14 cellular contexts compared by ENCODE assay signal in genomic region chr2:38109732-38110181, GRCh38. TPM values are rescaled to one million over a fixed set of nuclear protein-coding genes. Genes with fewer than 3 reads are reported as not detected.
DNase-seq lines count a peak whose midpoint lies in the region; ATAC-seq and TF ChIP-seq lines count a peak whose summit lies in the region.
"Had no signal": no experiment of that assay in that cellular context is flagged by ENCODE, and none has a peak within 500 bp of the region (broad histone marks: within the 10 kb centered on the region; RNA-seq: fewer than 3 reads in every experiment).

No MANE protein-coding gene starts in this region.

- H3K9me3 Mint-ChIP-seq in endodermal cell = peaks cover 25% of the 10 kb centered on the region

- H3K4me1 ChIP-seq in Panc1 (ENCODE audit: control insufficient read depth, insufficient read depth, low read length) (peaks cover 44% of the 10 kb centered on the region), endodermal cell (ENCODE audit: control insufficient read depth, insufficient read depth, low read length) (peaks cover 8% of the 10 kb centered on the region), neuronal stem cell (ENCODE audit: control insufficient read depth in 2 of 2, insufficient read depth in 1 of 2, low read depth in 1 of 2, low read length in 2 of 2) (peaks cover 5 to 9% of the 10 kb centered on the region in 2 donors)

- H3K23ac ChIP-seq in neuronal stem cell (ENCODE audit: low read depth, low read length, poor library complexity) = no peak overlapping the region

- no peak overlapping the region for H4K8ac ChIP-seq in neuronal stem cell (ENCODE audit: low read depth, low read length)

- H3K4me1 Mint-ChIP-seq in endodermal cell = peaks cover 52% of the 10 kb centered on the region
- H3K4me1 Mint-ChIP-seq: CD4-positive, alpha-beta memory T cell; naive B cell had no signal

- no peak overlapping the region for H2BK12ac ChIP-seq in neuronal stem cell (ENCODE audit: low read length)

- H3K36me3 Mint-ChIP-seq in endodermal cell (ENCODE audit: low read depth) = peaks cover 5% of the 10 kb centered on the region
- H3K36me3 Mint-ChIP-seq: CD4-positive, alpha-beta memory T cell had no signal

- POLR2A ChIA-PET in Panc1 (lab: Charles Lee) = no interaction called here

- H3K27ac ChIP-seq in Panc1 (ENCODE audit: low read length) (peak overlapping the region; percentile 77), skin epidermis (peak overlapping the region in 17 of 21 experiments; percentile 5 to 78 (median 55)), endodermal cell (ENCODE audit: low read depth, low read length) (no peak overlapping the region), neuronal stem cell (replicated peaks; ENCODE audit: low read length) (no peak overlapping the region)
- H3K27ac ChIP-seq: coronary artery had no signal

- H3K27me3 ChIP-seq in Panc1 (ENCODE audit: control insufficient read depth, insufficient read depth, low read length) = no peaks in the 10 kb centered on the region
- H3K27me3 ChIP-seq in endodermal cell (ENCODE audit: control insufficient read depth, insufficient read depth, low read length, poor library complexity, severe bottlenecking) = no peaks in the 10 kb centered on the region
- H3K27me3 ChIP-seq in neuronal stem cell (ENCODE audit: control insufficient read depth in 3 of 3, insufficient read depth in 3 of 3, low read depth in 1 of 3, low read length in 3 of 3) = no peaks in the 10 kb centered on the region

- no TSS peak for BruUV-seq in Panc1 (replicated peaks; lab: Mats Ljungman, UMichigan)

- ATAC-seq in GM19395 (IDR thresholded peaks at IDR 0.05; ENCODE audit: unreplicated experiment) (peak; percentile 50), Panc1 (no peak), GM18505 (IDR thresholded peaks at IDR 0.05; ENCODE audit: unreplicated experiment) (no peak)

- H2BK5ac ChIP-seq in neuronal stem cell (ENCODE audit: low read length) = no peak overlapping the region

- no peak overlapping the region for H4K91ac ChIP-seq in neuronal stem cell (ENCODE audit: low read depth, low read length, poor library complexity)

- no peak overlapping the region for H3K4ac ChIP-seq in neuronal stem cell (ENCODE audit: low read length)

- H3K14ac ChIP-seq in neuronal stem cell (ENCODE audit: low read length) = no peak overlapping the region

- peak overlapping the region in 1 of 2 experiments; percentile 8; a peak in 2 of 4 replicates for H3K4me3 ChIP-seq in Panc1 (ENCODE audit: low read depth in 2 of 2, low read length in 2 of 2)
- H3K4me3 ChIP-seq in foreskin fibroblast (ENCODE audit: low read depth in 1 of 2, low read length in 2 of 2) = no peak overlapping the region
- H3K4me3 ChIP-seq in skin epidermis = peak overlapping the region in 1 of 7 experiments; percentile 15
- no peak overlapping the region for H3K4me3 ChIP-seq in endodermal cell (ENCODE audit: low read length)
- no peak overlapping the region for H3K4me3 ChIP-seq in neuronal stem cell (ENCODE audit: low read length in 2 of 2)
- H3K4me3 ChIP-seq: coronary artery had no signal

- no peak overlapping the region for H2BK15ac ChIP-seq in neuronal stem cell (ENCODE audit: low read length)

- H3K36me3 ChIP-seq in Panc1 (ENCODE audit: control insufficient read depth, insufficient read depth, low read length) (no peaks in the 10 kb centered on the region), endodermal cell (ENCODE audit: control insufficient read depth, insufficient read depth, low read length) (no peaks in the 10 kb centered on the region), neuronal stem cell (replicated peaks in 1 of 2; ENCODE audit: control insufficient read depth in 2 of 2, insufficient read depth in 2 of 2, low read length in 2 of 2) (no peaks in the 10 kb centered on the region)

- H3K9ac ChIP-seq in endodermal cell (ENCODE audit: extremely low read depth, low read length, poor library complexity, severe bottlenecking) (no peak overlapping the region), neuronal stem cell (ENCODE audit: low read depth, low read length, poor library complexity) (no peak overlapping the region)

- H3K79me1 ChIP-seq in neuronal stem cell (ENCODE audit: low read depth, low read length) = no peaks in the 10 kb centered on the region

- no peak overlapping the region for H3K4me2 ChIP-seq in neuronal stem cell (ENCODE audit: insufficient read depth, low read length, poor library complexity, severe bottlenecking)

- no peak overlapping the region for H3K27ac Mint-ChIP-seq in endodermal cell
- H3K27ac Mint-ChIP-seq: activated naive CD4-positive, alpha-beta T cell treated with anti-CD3 and anti-CD28 coated beads, Interleukin-2, amount 50 U/mL, for 72 hours; CD4-positive, alpha-beta memory T cell; T-helper 2 cell treated with Interferon-gamma antibody and Interleukin-4, amounts not matched to agents 5 μg/mL and 100 μg/mL, for 36 hours had no signal

- DNase-seq in Panc1 (ENCODE audit: low read depth, low spot score) (no peak), foreskin fibroblast (peak; percentile 37 to 66), endodermal cell (no peak), neuronal stem cell (ENCODE audit: low spot score) (no peak), OCI-M2 (lab: John Stamatoyannopoulos, UW; ENCODE audit: unreplicated experiment) (no peak)
- DNase-seq: CD4-positive, alpha-beta memory T cell; naive B cell; NCI-H1092 treated with DMSO at 0.1 percent for 48 hours had no signal

- H3K9me3 ChIP-seq in Panc1 (ENCODE audit: control insufficient read depth, insufficient read depth, low read depth, low read length) = no peaks in the 10 kb centered on the region
- H3K9me3 ChIP-seq in endodermal cell (ENCODE audit: control insufficient read depth, low read length) = peaks cover 13% of the 10 kb centered on the region
- H3K9me3 ChIP-seq in neuronal stem cell (replicated peaks in 1 of 2; ENCODE audit: control insufficient read depth in 2 of 2, insufficient read depth in 1 of 2, low read depth in 1 of 2, low read length in 2 of 2) = peaks cover 0 to 3% of the 10 kb centered on the region in 2 donors

- H3K18ac ChIP-seq in neuronal stem cell (ENCODE audit: low read length) = no peak overlapping the region

- CTCF ChIA-PET in Panc1 (lab: Charles Lee) = interaction anchor here (1.0 kb wide), 1 partner anchor 33 kb away, joined by 7 read pairs; the partner anchor contains the start of gene CYP1B1

- TF ChIP-seq POLR2A in GM18505 (IDR thresholded peaks at IDR 0.05; ENCODE audit: borderline replicate concordance, extremely low read depth, insufficient read depth, insufficient read length) = no peak

- H2AFZ ChIP-seq in neuronal stem cell (ENCODE audit: low read length) = no peak overlapping the region

- intact Hi-C loops in Panc1 (cut with micrococcal nuclease; ENCODE audit: unreplicated experiment) = no loop called here

- in situ Hi-C loops in Panc1 (cut with HindIII; ENCODE audit: low pct_unique_long_range_greater_than_20kb, low sequenced_read_pairs) = no loop called here

- H2BK120ac ChIP-seq in neuronal stem cell (ENCODE audit: low read depth, low read length) = no peak overlapping the region

- no peak overlapping the region for H2AK5ac ChIP-seq in neuronal stem cell (ENCODE audit: low read depth, low read length)

- no peak overlapping the region for H3K4me3 Mint-ChIP-seq in endodermal cell
- H3K4me3 Mint-ChIP-seq: CD4-positive, alpha-beta memory T cell; naive B cell; T-helper 2 cell treated with Interferon-gamma antibody and Interleukin-4, amounts not matched to agents 5 μg/mL and 100 μg/mL, for 36 hours had no signal

- TF ChIP-seq CTCF in Panc1 (IDR thresholded peaks at IDR 0.05) = no peak
- TF ChIP-seq CTCF in foreskin fibroblast (IDR thresholded peaks at IDR 0.05; ENCODE audit: low read depth, low read length) = no peak
- no peak for TF ChIP-seq CTCF in endodermal cell (conservative IDR thresholded peaks at IDR 0.05)

- H3K27me3 Mint-ChIP-seq in endodermal cell (ENCODE audit: insufficient read depth) = peaks cover 39% of the 10 kb centered on the region

- WGBS in endodermal cell (ENCODE audit: insufficient coverage in 1 of 2, insufficient read length in 1 of 2), 2 experiments = 80 to 82% methylated on average over 2 to 4 of the region's 4 CpGs
- no CpG with 5 or more reads among the region's 4 CpGs for WGBS in neuronal stem cell (ENCODE audit: extremely low coverage in 2 of 2, insufficient read length in 2 of 2, insufficient replicate concordance in 1 of 2), 2 donors

RNA-seq across cellular contexts. Expression of gene CYP1B1, which starts 33.8 kb away (rescaled TPM):
- total RNA-seq in Panc1 (2021; ENCODE audit: unreplicated experiment) (86.7 TPM), endodermal cell (1 to 10 TPM; 4.8 to 6.3 TPM)
- 142 TPM for polyA plus RNA-seq in Panc1 (2012; ENCODE audit: insufficient read length)
- polyA plus RNA-seq in endodermal cell (2013, experiment 1 of 2) = 2.1 TPM
- 3.1 TPM for polyA plus RNA-seq in endodermal cell (2013, experiment 2 of 2)
- 0.31 TPM for polyA plus RNA-seq in neuronal stem cell (2013, experiment 1 of 2)
- 0.28 TPM for polyA plus RNA-seq in neuronal stem cell (2013, experiment 2 of 2)

Comparison
In these comparisons a context has a peak if more than half of its experiments do, and no peak if none do; other contexts are left out.
1. DNase-seq: peak in foreskin fibroblast (2 of 2); none in Panc1 (single experiment), endodermal cell (single experiment), neuronal stem cell (single experiment) and OCI-M2 (single experiment).
2. H3K27ac ChIP-seq: peak in Panc1 (single experiment) and skin epidermis (17 of 21); none in endodermal cell (single experiment) and neuronal stem cell (single experiment).
3. RNA of gene CYP1B1, which starts 33.8 kb away (total RNA-seq): 86.7 TPM in Panc1 (single experiment); 4.8 to 6.3 TPM in endodermal cell; every median in the first group is over 10 times any median in the second.